Comparison of ENCODE assay signal across 2 cellular contexts in genomic region chr3:10396931-10397330, GRCh38.
A peak's percentile ranks its signal among the peaks of the same experiment; 100 is the strongest.
TF ChIP-seq lines count a peak whose summit lies in the region.

No MANE protein-coding gene starts in this region.

TF ChIP-seq in HepG2, 621 proteins besides CTCF, POLR2A, EP300 and RAD21:
- TF ChIP-seq ARID4A (CRISPR knock-in tag; IDR thresholded peaks at IDR 0.05; ENCODE audit: borderline replicate concordance) = no peak
- no peak for TF ChIP-seq REPIN1 (CRISPR knock-in tag; IDR thresholded peaks at IDR 0.05; ENCODE audit: borderline replicate concordance, low read depth)
- peak; percentile 81 for TF ChIP-seq ZNF768 (CRISPR knock-in tag; IDR thresholded peaks at IDR 0.05)
- TF ChIP-seq THAP9 (CRISPR knock-in tag; IDR thresholded peaks at IDR 0.05; ENCODE audit: borderline replicate concordance) = no peak
- TF ChIP-seq CHCHD3 (CRISPR knock-in tag; IDR thresholded peaks at IDR 0.05) = no peak

TF ChIP-seq in H1, 55 proteins besides CTCF, POLR2A, EP300 and RAD21:
- TF ChIP-seq YY1 (IDR thresholded peaks at IDR 0.05; ENCODE audit: low read depth, low read length) (no peak), KDM5A (IDR thresholded peaks at IDR 0.05; ENCODE audit: low read length) (no peak), FOSL1 (IDR thresholded peaks at IDR 0.05; ENCODE audit: insufficient read depth, low read depth, low read length) (no peak), ASH2L (IDR thresholded peaks at IDR 0.05; ENCODE audit: low read length) (no peak), SAP30 (IDR thresholded peaks at IDR 0.05; ENCODE audit: insufficient read depth, insufficient replicate concordance, low read length) (no peak), GTF2F1 (IDR thresholded peaks at IDR 0.05; ENCODE audit: borderline replicate concordance, low read depth, low read length) (no peak), ATF3 (IDR thresholded peaks at IDR 0.05; ENCODE audit: insufficient read depth, low read depth, low read length) (no peak), SIN3A (conservative IDR thresholded peaks at IDR 0.05 in 1 of 2, IDR thresholded peaks at IDR 0.05 in 1 of 2; ENCODE audit: low read depth in 1 of 2, low read length in 2 of 2) (no peak), SIRT6 (IDR thresholded peaks at IDR 0.05; ENCODE audit: low read length) (no peak), NANOG (IDR thresholded peaks at IDR 0.05; ENCODE audit: insufficient read depth, low read depth, low read length, poor library complexity, severe bottlenecking) (no peak), JUN (IDR thresholded peaks at IDR 0.05; ENCODE audit: low read depth, low read length) (no peak), ZNF274 (IDR thresholded peaks at IDR 0.05; ENCODE audit: borderline replicate concordance, extremely low read depth, low read length) (no peak)
